10 cellular contexts compared by ENCODE assay signal in the genomic region with DNA sequence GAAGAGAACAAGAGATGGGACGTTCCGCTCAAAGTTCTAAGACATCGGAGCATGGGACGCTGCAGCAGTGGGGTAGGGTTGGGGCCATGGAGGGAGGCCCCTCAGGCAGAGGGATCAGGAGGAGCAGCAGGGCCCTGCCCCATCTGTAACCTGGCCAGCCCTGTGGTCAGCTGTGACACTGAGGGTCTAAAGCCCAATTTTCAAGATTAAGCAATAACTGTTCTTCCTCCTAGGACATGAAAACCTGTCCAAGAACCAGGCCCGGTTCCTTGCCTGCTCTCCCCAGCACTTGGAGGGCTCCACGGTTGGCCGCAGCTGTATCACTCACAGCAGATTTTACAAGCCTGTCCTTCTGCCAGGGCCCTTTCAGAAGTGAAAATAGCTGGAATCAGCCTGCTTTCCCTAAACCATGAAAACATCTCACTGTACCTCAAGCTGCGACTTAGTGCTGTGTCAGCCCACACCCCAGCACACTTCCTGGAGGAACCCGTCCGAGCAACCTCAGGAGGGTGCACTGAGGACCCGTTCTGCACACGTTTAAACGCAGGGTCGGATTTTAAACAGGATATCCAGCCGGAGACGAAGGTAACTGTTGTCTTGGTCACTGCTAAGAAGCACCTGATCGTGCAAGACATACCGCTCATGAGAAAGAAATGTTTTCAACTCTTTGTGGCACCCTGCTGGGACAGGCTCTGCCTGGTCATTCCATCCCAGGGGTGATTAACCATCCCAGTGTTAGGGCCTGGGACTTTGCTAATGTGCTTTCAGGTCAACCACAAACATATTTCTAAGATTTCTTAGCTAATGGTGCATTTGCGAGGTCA.
DNase-seq lines count a peak whose midpoint lies in the region; ATAC-seq, FAIRE-seq and TF ChIP-seq lines count a peak whose summit lies in the region.
"Had no signal": no experiment of that assay in that cellular context is flagged by ENCODE, and none has a peak within 500 bp of the region (broad histone marks: within the 10 kb centered on the region; RNA-seq: fewer than 3 reads in every experiment).

No MANE protein-coding gene starts in this region.

- no peak overlapping the region for H3K4me3 ChIP-seq in K562
- H3K4me3 ChIP-seq in lower lobe of right lung: no peak overlapping the region
- H3K4me3 ChIP-seq in stomach: no peak overlapping the region

- in situ Hi-C loops in K562 (cut with MboI): no loop called here

- CTCF ChIA-PET in K562 (lab: Yijun Ruan, JAX; ENCODE audit: low intra/inter-chr PET ratio): no interaction called here

- H3K4me1 ChIP-seq in K562 (replicated peaks in 1 of 2; ENCODE audit: control insufficient read depth in 2 of 2, insufficient read depth in 2 of 2, low read length in 2 of 2): peaks cover 24 to 25% of the 10 kb centered on the region in 2 experiments; a peak in 4 of 5 replicates
- H3K4me1 ChIP-seq in lower lobe of right lung: peaks cover 5% of the 10 kb centered on the region
- H3K4me1 ChIP-seq in stomach: peaks cover 5 to 26% (median 18%) of the 10 kb centered on the region in 4 donors

- H3K27me3 ChIP-seq in K562 (ENCODE audit: control insufficient read depth in 2 of 2, insufficient read depth in 2 of 2, low read length in 2 of 2) (peaks cover 0 to 10% of the 10 kb centered on the region in 2 experiments; a peak in 2 of 5 replicates), lower lobe of right lung (ENCODE audit: low read depth) (no peaks in the 10 kb centered on the region), stomach (peaks cover 0 to 7% (median 0%) of the 10 kb centered on the region in 3 donors)

- H4K20me1 ChIP-seq in K562 (replicated peaks; ENCODE audit: control insufficient read depth, insufficient read depth, low read length): no peaks in the 10 kb centered on the region

- ATAC-seq in K562: peak; percentile 17; the same call in 1 of the 3 replicates
- peak; percentile 9 to 55 for ATAC-seq in lower lobe of right lung
- ATAC-seq in GM18858 (IDR thresholded peaks at IDR 0.05; ENCODE audit: unreplicated experiment): no peak
- ATAC-seq in GM21723 (IDR thresholded peaks at IDR 0.05; ENCODE audit: unreplicated experiment): no peak

- DNase-seq in HS-5 (ENCODE audit: low read depth) (peak; percentile 0), K562 (ENCODE audit: extremely low read depth in 1 of 4, low spot score in 3 of 4) (peak in 1 of 4 experiments; percentile 20), lower lobe of right lung (no peak), stomach (no peak), MV-4-11 (lab: John Stamatoyannopoulos, UW) (no peak), amygdala (lab: John Stamatoyannopoulos, UW) (no peak)
- DNase-seq: activated CD4-positive, CD25-positive, alpha-beta regulatory T cell treated with anti-CD3 and anti-CD28 coated beads, Interleukin-2, amount 50 U/mL, for 72 hours; activated naive CD8-positive, alpha-beta T cell treated with anti-CD3 and anti-CD28 coated beads, Interleukin-2, amount 10 ng/mL, durations not matched to agents 7 days and 5 days had no signal

- no peak overlapping the region for H3K9ac ChIP-seq in K562 (ENCODE audit: insufficient read depth in 1 of 2, low read depth in 2 of 2, low read length in 2 of 2)

- no peak overlapping the region; the same call in 1 of the 2 replicates for H3K4me2 ChIP-seq in K562 (ENCODE audit: insufficient read depth, low read length)

- TF ChIP-seq POLR2A in K562 (conservative IDR thresholded peaks at IDR 0.05) (no peak), stomach (IDR thresholded peaks at IDR 0.05) (no peak)

- no TSS peak for BruUV-seq in K562 (replicated peaks; lab: Mats Ljungman, UMichigan)

- WGBS in K562 (ENCODE audit: insufficient coverage, low coverage, missing lambda C conversion rate): 47% methylated on average over 19 of the region's 19 CpGs
- 49 to 68% (median 63%) methylated on average over 19 of the region's 19 CpGs for WGBS in stomach, 5 donors

- peak; percentile 46 for FAIRE-seq in K562 (lab: Jason Lieb, UNC)

- intact Hi-C loops in K562 (cut with micrococcal nuclease): loop anchor here (5.0 kb wide), 1 partner anchor 268 kb away; no protein-coding TSS in a partner anchor
- intact Hi-C loops in lower lobe of right lung (cut with DNase I): no loop called here
- intact Hi-C loops in stomach (cut with DNase I; ENCODE audit: low total_unique reads): no loop called here

- H3K9me3 ChIP-seq in K562 (replicated peaks; ENCODE audit: control insufficient read depth, insufficient read depth, low read depth, low read length): no peaks in the 10 kb centered on the region; the same call in 1 of the 2 replicates
- H3K9me3 ChIP-seq in lower lobe of right lung: peaks cover 2% of the 10 kb centered on the region
- peaks cover 0 to 30% (median 9%) of the 10 kb centered on the region in 4 donors for H3K9me3 ChIP-seq in stomach

- H3K27ac ChIP-seq in K562 (ENCODE audit: extremely low read depth, low read depth, low read length) (no peak overlapping the region; the same call in 2 of the 3 replicates), lower lobe of right lung (peak overlapping the region; percentile 71), stomach (peak overlapping the region; percentile 22 to 84 (median 82))

- H2AFZ ChIP-seq in K562 (ENCODE audit: low read depth, low read length): peak overlapping the region; percentile 78

- POLR2A ChIA-PET in K562 (lab: Yijun Ruan, JAX): interaction anchor here (0.5 to 0.6 kb wide), 2 partner anchors 87 to 174 kb away, joined by 5 to 6 read pairs; no protein-coding TSS in a partner anchor

- H3K36me3 ChIP-seq in K562 (ENCODE audit: control insufficient read depth, insufficient read depth, low read length): no peaks in the 10 kb centered on the region
- no peaks in the 10 kb centered on the region for H3K36me3 ChIP-seq in lower lobe of right lung
- no peaks in the 10 kb centered on the region for H3K36me3 ChIP-seq in stomach

- no peaks in the 10 kb centered on the region for H3K9me1 ChIP-seq in K562 (ENCODE audit: control insufficient read depth, insufficient read depth, low read length)

- no peak for TF ChIP-seq CTCF in K562 (IDR thresholded peaks at IDR 0.05 in 2 of 3, conservative IDR thresholded peaks at IDR 0.05 in 1 of 3; ENCODE audit: insufficient read depth in 2 of 3, low read depth in 1 of 3, low read length in 3 of 3)
- no peak for TF ChIP-seq CTCF in lower lobe of right lung (IDR thresholded peaks at IDR 0.05)
- TF ChIP-seq CTCF in stomach (IDR thresholded peaks at IDR 0.05): no peak

- TF ChIP-seq EP300 in K562 (IDR thresholded peaks at IDR 0.05; ENCODE audit: low read length) (no peak), stomach (IDR thresholded peaks at IDR 0.05) (no peak)

- TF ChIP-seq RAD21 in K562 (CRISPR knock-in tag; conservative IDR thresholded peaks at IDR 0.05 in 1 of 2, IDR thresholded peaks at IDR 0.05 in 1 of 2): no peak

- H3K79me2 ChIP-seq in K562 (ENCODE audit: control insufficient read depth, insufficient read depth, low read length): no peaks in the 10 kb centered on the region

TF ChIP-seq in K562, 482 proteins besides CTCF, POLR2A, EP300 and RAD21:
- TF ChIP-seq STAG1 (CRISPR knock-in tag; IDR thresholded peaks at IDR 0.05; ENCODE audit: borderline replicate concordance): no peak

Comparison
In these comparisons a context has a peak if more than half of its experiments do, and no peak if none do; other contexts are left out.
1. ATAC-seq: peak in K562 (single experiment) and lower lobe of right lung (2 of 2); none in GM18858 (single experiment) and GM21723 (single experiment).